8 cellular contexts compared by ENCODE assay signal in the genomic region with DNA sequence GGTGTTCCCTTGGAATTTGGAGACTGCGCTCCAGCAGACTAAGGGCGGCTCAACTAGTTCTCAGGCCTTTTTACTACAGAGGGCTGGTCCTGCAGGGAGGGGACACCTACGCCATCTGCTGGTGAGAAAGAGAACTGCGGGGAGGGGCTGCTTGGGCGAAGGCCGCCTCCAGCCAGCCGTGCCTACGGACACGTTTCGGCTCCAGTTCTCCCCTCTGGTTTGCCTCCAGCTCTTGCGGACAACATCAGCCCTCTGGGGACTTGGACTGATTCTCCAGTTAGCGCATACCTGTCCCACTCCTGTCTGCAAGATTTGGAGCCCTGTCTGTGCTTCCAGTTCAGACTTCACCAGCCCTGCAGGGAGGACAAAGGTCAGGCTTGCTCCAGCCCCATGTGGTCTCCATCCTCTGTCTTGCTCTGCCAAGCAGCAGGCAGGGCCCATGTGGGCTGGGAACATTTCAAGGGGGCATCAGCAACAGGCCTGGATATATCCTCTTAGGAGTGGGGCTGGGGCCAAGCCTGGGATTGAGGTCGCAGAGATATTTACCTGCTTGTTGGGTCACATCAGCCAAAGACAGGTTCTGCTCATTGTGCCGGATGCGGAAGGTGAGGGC. TPM values are rescaled to one million over a fixed set of nuclear protein-coding genes. Genes with fewer than 3 reads are reported as not detected.
A peak's percentile ranks its signal among the peaks of the same experiment; 100 is the strongest.
DNase-seq lines count a peak whose midpoint lies in the region; ATAC-seq and TF ChIP-seq lines count a peak whose summit lies in the region.

No MANE protein-coding gene starts in this region.

- H3K9me3 Mint-ChIP-seq in activated naive CD4-positive, alpha-beta T cell treated with anti-CD3 and anti-CD28 coated beads, Interleukin-2, amount 50 U/mL, for 72 hours = no peaks in the 10 kb centered on the region

- DNase-seq in DMS 273 treated with DMSO at 0.1 percent for 48 hours (lab: John Stamatoyannopoulos, UW) (peak; percentile 32), NAMALWA (ENCODE audit: low spot score) (peak; percentile 85), SKM-1 treated with dmso at 0.1 percent for 144 hours (lab: John Stamatoyannopoulos, UW; ENCODE audit: unreplicated experiment) (peak; percentile 62), Right ventricle myocardium superior (peak; percentile 92), posterior vena cava (ENCODE audit: low spot score) (peak; percentile 92), uterus (peak; percentile 87 to 89)
- DNase-seq in activated naive CD4-positive, alpha-beta T cell treated with anti-CD3 and anti-CD28 coated beads, Interleukin-2, amount 50 U/mL, for 72 hours (ENCODE audit: low spot score in 2 of 2) = peak; percentile 84 to 96

- H3K27me3 ChIP-seq in uterus = no peaks in the 10 kb centered on the region

- peak; percentile 95 to 98 (median 96) for TF ChIP-seq CTCF in uterus (IDR thresholded peaks at IDR 0.05)

- H3K4me1 ChIP-seq in uterus = no peaks in the 10 kb centered on the region

- no peaks in the 10 kb centered on the region for H3K36me3 ChIP-seq in uterus

- no peak for TF ChIP-seq POLR2A in uterus (IDR thresholded peaks at IDR 0.05)

- no peak overlapping the region for H3K27ac ChIP-seq in uterus

- intact Hi-C loops in Right ventricle myocardium superior (cut with DNase I) = loop anchor here (2.0 to 5.0 kb wide), 2 partner anchors 122 to 138 kb away; partner anchors contain the start of genes CNPPD1, NHEJ1 and RETREG2
- intact Hi-C loops in posterior vena cava (cut with DNase I) = loop anchor here (5.0 kb wide), 1 partner anchor 137 kb away; the partner anchor contains the start of gene NHEJ1 (in 2 of the 2)
- intact Hi-C loops in uterus (cut with DNase I; ENCODE audit: low total_unique reads) = loop anchor here (5.0 kb wide), 1 partner anchor 137 kb away; the partner anchor contains the start of gene NHEJ1

- H3K9me3 ChIP-seq in uterus = no peaks in the 10 kb centered on the region

- H3K27ac Mint-ChIP-seq in activated naive CD4-positive, alpha-beta T cell treated with anti-CD3 and anti-CD28 coated beads, Interleukin-2, amount 50 U/mL, for 72 hours = peak overlapping the region in 1 of 2 donors; percentile 60

- no peak overlapping the region for H3K4me3 ChIP-seq in uterus

- H3K36me3 Mint-ChIP-seq in activated naive CD4-positive, alpha-beta T cell treated with anti-CD3 and anti-CD28 coated beads, Interleukin-2, amount 50 U/mL, for 72 hours = no peaks in the 10 kb centered on the region

- ATAC-seq in GM21825 (IDR thresholded peaks at IDR 0.05; ENCODE audit: unreplicated experiment) (peak; percentile 44), Right ventricle myocardium superior (ENCODE audit: poor library complexity) (peak; percentile 71)
- ATAC-seq in activated naive CD4-positive, alpha-beta T cell treated with anti-CD3 and anti-CD28 coated beads, Interleukin-2, amount 50 U/mL, for 72 hours = peak; percentile 67 to 68

RNA-seq across cellular contexts. Expression of gene PTPRN, which starts 10.3 kb away (rescaled TPM):
- 1 to 10 TPM in 1 of 2 donors, under 1 TPM in 1; 0.09 to 3.1 TPM for total RNA-seq in activated naive CD4-positive, alpha-beta T cell treated with anti-CD3 and anti-CD28 coated beads, Interleukin-2, amount 50 U/mL, for 72 hours
- total RNA-seq in Right ventricle myocardium superior (not detected), posterior vena cava (not detected), uterus (under 1 TPM in 2 of 4 donors, not detected in 2; 0.21 to 0.55 TPM)

RNA-seq across cellular contexts. Expression of gene DNAJB2, which starts 19.7 kb away (rescaled TPM):
- total RNA-seq in activated naive CD4-positive, alpha-beta T cell treated with anti-CD3 and anti-CD28 coated beads, Interleukin-2, amount 50 U/mL, for 72 hours = 10 to 100 TPM; 59.7 to 67.2 TPM
- 83.3 TPM for total RNA-seq in Right ventricle myocardium superior
- 10 to 100 TPM; 42.0 to 45.7 TPM for total RNA-seq in posterior vena cava
- total RNA-seq in uterus = 10 to 100 TPM; 32.1 to 92.1 (median 69.1) TPM

RNA-seq across cellular contexts. Expression of gene RESP18, which starts 33.7 kb away (rescaled TPM):
- total RNA-seq in activated naive CD4-positive, alpha-beta T cell treated with anti-CD3 and anti-CD28 coated beads, Interleukin-2, amount 50 U/mL, for 72 hours = not detected
- total RNA-seq in Right ventricle myocardium superior (not detected), posterior vena cava (not detected), uterus (not detected)

RNA-seq across cellular contexts. Expression of gene TUBA4A, which starts 45.1 kb away (rescaled TPM):
- 100 to 1,000 TPM; 240 to 410 TPM for total RNA-seq in activated naive CD4-positive, alpha-beta T cell treated with anti-CD3 and anti-CD28 coated beads, Interleukin-2, amount 50 U/mL, for 72 hours
- total RNA-seq in Right ventricle myocardium superior (84.3 TPM), posterior vena cava (10 to 100 TPM; 25.6 to 25.9 TPM), uterus (10 to 100 TPM in 2 of 4 donors, 1 to 10 TPM in 2; 3.7 to 32.3 (median 7.3) TPM)

RNA-seq across cellular contexts. Expression of gene TUBA4B, which starts 45.8 kb away (rescaled TPM):
- total RNA-seq in activated naive CD4-positive, alpha-beta T cell treated with anti-CD3 and anti-CD28 coated beads, Interleukin-2, amount 50 U/mL, for 72 hours = not detected
- total RNA-seq in Right ventricle myocardium superior (not detected), posterior vena cava (not detected), uterus (under 1 TPM in 2 of 4 donors, not detected in 2; 0.43 to 0.83 TPM)

Comparison
In these comparisons a context has a peak if more than half of its experiments do, and no peak if none do; other contexts are left out.
1. DNase-seq: peak in every context shown above with its lines; median percentile 92 in Right ventricle myocardium superior; 92 in posterior vena cava; 90 in activated naive CD4-positive, alpha-beta T cell treated with anti-CD3 and anti-CD28 coated beads, Interleukin-2, amount 50 U/mL, for 72 hours; 88 in uterus; 85 in NAMALWA; 62 in SKM-1 treated with dmso at 0.1 percent for 144 hours; 32 in DMS 273 treated with DMSO at 0.1 percent for 48 hours.